In the genomic region with DNA sequence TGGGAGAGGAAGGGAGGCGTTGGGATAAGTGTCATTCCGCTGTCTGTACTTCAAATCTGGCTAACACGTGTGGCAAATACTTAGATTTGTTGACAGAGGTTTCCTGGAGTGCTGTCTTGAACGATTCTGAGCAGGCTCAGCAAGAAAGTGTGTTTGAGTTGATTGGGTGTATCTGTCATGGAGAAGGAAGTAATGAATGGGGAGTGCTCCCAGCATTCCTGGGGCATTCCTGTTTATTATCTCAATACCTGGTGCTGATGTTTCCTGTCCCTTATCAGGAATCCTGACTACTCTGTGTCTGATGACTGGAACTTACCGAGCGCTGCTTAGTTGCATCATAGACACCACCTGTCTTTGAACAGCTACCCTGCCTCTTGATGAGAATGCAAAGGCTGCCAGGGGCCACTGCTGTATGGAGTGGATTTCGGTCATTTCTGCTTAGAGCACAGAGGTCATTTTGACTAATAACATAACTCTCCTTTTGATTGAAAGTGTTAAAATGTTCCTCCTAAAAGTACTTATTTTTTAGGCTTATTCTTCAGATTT, we compare ENCODE assay signal across 14 cellular contexts.
"Had no signal": no experiment of that assay in that cellular context is flagged by ENCODE, and none has a peak within 500 bp of the region (broad histone marks: within the 10 kb centered on the region; RNA-seq: fewer than 3 reads in every experiment).

No MANE protein-coding gene starts in this region.

- H3K4me1 ChIP-seq: right atrium auricular region, tibial nerve had no signal

- H3K9me3 ChIP-seq: heart right ventricle, right atrium auricular region, tibial nerve had no signal

- ATAC-seq: activated CD8-positive, alpha-beta T cell treated with anti-CD3 and anti-CD28 coated beads for 36 hours; heart right ventricle; naive thymus-derived CD8-positive, alpha-beta T cell had no signal

- DNase-seq: activated CD4-positive, alpha-beta T cell treated with anti-CD3 and anti-CD28 coated beads for 4 hours; activated CD8-positive, alpha-beta memory T cell treated with anti-CD3 and anti-CD28 coated beads, Interleukin-2, amount 50 U/mL, for 4 hours; activated CD8-positive, alpha-beta T cell treated with anti-CD3 and anti-CD28 coated beads for 36 hours; activated naive CD4-positive, alpha-beta T cell; effector CD4-positive, alpha-beta T cell; heart right ventricle; kidney; naive thymus-derived CD8-positive, alpha-beta T cell; T-helper 1 cell had no signal

- H3K27me3 ChIP-seq: cardiac muscle cell, heart right ventricle, right atrium auricular region, tibial nerve had no signal

- H3K4me3 Mint-ChIP-seq: activated CD8-positive, alpha-beta T cell treated with anti-CD3 and anti-CD28 coated beads for 36 hours; activated T-helper 1 cell treated with anti-CD3 and anti-CD28 coated beads, Interleukin-12 subunit alpha, Interleukin-12 subunit beta, Interleukin-2, Interleukin-4 antibody, amounts not matched to agents 30 ng/mL and 10 ng/mL and 1 ng/mL, durations not matched to agents 14 hours and 24 hours and 36 hours; naive thymus-derived CD8-positive, alpha-beta T cell had no signal

- H3K27ac ChIP-seq: cardiac muscle cell, heart right ventricle, right atrium auricular region, tibial nerve had no signal

- H3K4me3 ChIP-seq: cardiac muscle cell, heart right ventricle, right atrium auricular region, smooth muscle cell, tibial nerve had no signal

- H3K27me3 Mint-ChIP-seq: activated CD8-positive, alpha-beta T cell treated with anti-CD3 and anti-CD28 coated beads for 36 hours; naive thymus-derived CD8-positive, alpha-beta T cell had no signal

- H3K9me3 Mint-ChIP-seq: activated CD8-positive, alpha-beta T cell treated with anti-CD3 and anti-CD28 coated beads for 36 hours; activated T-helper 1 cell treated with anti-CD3 and anti-CD28 coated beads, Interleukin-12 subunit alpha, Interleukin-12 subunit beta, Interleukin-2, Interleukin-4 antibody, amounts not matched to agents 30 ng/mL and 10 ng/mL and 1 ng/mL, durations not matched to agents 14 hours and 24 hours and 36 hours; naive thymus-derived CD8-positive, alpha-beta T cell had no signal

- H3K36me3 ChIP-seq: right atrium auricular region had no signal

- H3K27ac Mint-ChIP-seq: activated CD8-positive, alpha-beta T cell treated with anti-CD3 and anti-CD28 coated beads for 36 hours; activated T-helper 1 cell treated with anti-CD3 and anti-CD28 coated beads, Interleukin-12 subunit alpha, Interleukin-12 subunit beta, Interleukin-2, Interleukin-4 antibody, amounts not matched to agents 30 ng/mL and 10 ng/mL and 1 ng/mL, durations not matched to agents 14 hours and 24 hours and 36 hours had no signal

- H3K4me2 ChIP-seq: smooth muscle cell had no signal
